Comparison of ENCODE assay signal across 9 cellular contexts in genomic region chr7:134548877-134549276, GRCh38. TPM values are rescaled to one million over a fixed set of nuclear protein-coding genes. Genes with fewer than 3 reads are reported as not detected.
DNase-seq lines count a peak whose midpoint lies in the region; ATAC-seq and TF ChIP-seq lines count a peak whose summit lies in the region.
"Had no signal": no experiment of that assay in that cellular context is flagged by ENCODE, and none has a peak within 500 bp of the region (broad histone marks: within the 10 kb centered on the region; RNA-seq: fewer than 3 reads in every experiment).

TSS of gene AKR1B15 (plus strand) at chr7:134549110. CDS start at chr7:134564620, 15,510 bp downstream.

- H3K27ac ChIP-seq in substantia nigra (ENCODE audit: low read depth, low read length, poor library complexity, severe bottlenecking) (no peak within 1 kb of the TSS), gastroesophageal sphincter (peak within 1 kb of the TSS in 1 of 4 donors; percentile 53)
- no peak within 1 kb of the TSS for H3K27ac ChIP-seq in CD8-positive, alpha-beta T cell (ENCODE audit: low read depth, low read length)

- DNase-seq in foreskin fibroblast (peak; percentile 41 to 66), substantia nigra (lab: John Stamatoyannopoulos, UW) (no peak), NCI-H146 treated with DMSO at 0.1 percent for 48 hours (lab: John Stamatoyannopoulos, UW; ENCODE audit: unreplicated experiment) (no peak)
- DNase-seq in CD8-positive, alpha-beta T cell: no peak

- 86% methylated on average over 5 of the region's 14 CpGs; no CpG with 5 or more reads in 1 of the 2 donors for WGBS in gastroesophageal sphincter (ENCODE audit: low coverage in 1 of 2), 2 donors

- H3K4me3 Mint-ChIP-seq in CD8-positive, alpha-beta T cell: no peak within 1 kb of the TSS

- POLR2A ChIA-PET in CD8-positive, alpha-beta T cell (lab: Charles Lee): no interaction called here

- no peaks in the 10 kb centered on the region for H3K36me3 ChIP-seq in CD8-positive, alpha-beta T cell (ENCODE audit: insufficient read depth, low read length)
- H3K36me3 ChIP-seq in gastroesophageal sphincter: no peaks in the 10 kb centered on the region

- no peaks in the 10 kb centered on the region for H3K9me3 Mint-ChIP-seq in CD8-positive, alpha-beta T cell

- H3K9me3 ChIP-seq in CD8-positive, alpha-beta T cell (ENCODE audit: low read length): no peaks in the 10 kb centered on the region
- no peaks in the 10 kb centered on the region for H3K9me3 ChIP-seq in gastroesophageal sphincter

- no peak within 1 kb of the TSS for H3K27ac Mint-ChIP-seq in CD8-positive, alpha-beta T cell

- peaks cover 3% of the 10 kb centered on the region for H3K4me1 Mint-ChIP-seq in CD8-positive, alpha-beta T cell (ENCODE audit: low read depth)

- no peak within 1 kb of the TSS for H3K4me3 ChIP-seq in foreskin fibroblast (ENCODE audit: low read depth in 1 of 2, low read length in 2 of 2)
- no peak within 1 kb of the TSS for H3K4me3 ChIP-seq in CD8-positive, alpha-beta T cell (ENCODE audit: low read depth, low read length)
- H3K4me3 ChIP-seq in gastroesophageal sphincter: no peak within 1 kb of the TSS

- no peak for TF ChIP-seq CTCF in foreskin fibroblast (IDR thresholded peaks at IDR 0.05; ENCODE audit: low read depth, low read length)
- TF ChIP-seq CTCF in CD8-positive, alpha-beta T cell (IDR thresholded peaks at IDR 0.05): no peak
- no peak for TF ChIP-seq CTCF in gastroesophageal sphincter (IDR thresholded peaks at IDR 0.05)

- TF ChIP-seq EP300 in gastroesophageal sphincter (IDR thresholded peaks at IDR 0.05): no peak

- H3K36me3 Mint-ChIP-seq in CD8-positive, alpha-beta T cell: no peaks in the 10 kb centered on the region

- no peak for TF ChIP-seq POLR2A in gastroesophageal sphincter (IDR thresholded peaks at IDR 0.05)

- peak; percentile 98 for ATAC-seq in GM18502 (IDR thresholded peaks at IDR 0.05; ENCODE audit: poor library complexity, unreplicated experiment)
- ATAC-seq in GM21390 (IDR thresholded peaks at IDR 0.05; ENCODE audit: unreplicated experiment): peak; percentile 90
- peak; percentile 86 for ATAC-seq in HG03565 (IDR thresholded peaks at IDR 0.05; ENCODE audit: unreplicated experiment)
- no peak for ATAC-seq in CD8-positive, alpha-beta T cell
- ATAC-seq in gastroesophageal sphincter: no peak

- peaks cover 10% of the 10 kb centered on the region for H3K27me3 Mint-ChIP-seq in CD8-positive, alpha-beta T cell (ENCODE audit: low read depth)

- intact Hi-C loops in CD8-positive, alpha-beta T cell (cut with DNase I, micrococcal nuclease): no loop called here

- H3K27me3 ChIP-seq in CD8-positive, alpha-beta T cell (ENCODE audit: insufficient read depth, low read length): no peaks in the 10 kb centered on the region
- H3K27me3 ChIP-seq in gastroesophageal sphincter: no peaks in the 10 kb centered on the region

- H3K4me1 ChIP-seq in CD8-positive, alpha-beta T cell (ENCODE audit: insufficient read depth, low read length): no peaks in the 10 kb centered on the region
- H3K4me1 ChIP-seq in gastroesophageal sphincter: peaks cover 0 to 15% (median 0%) of the 10 kb centered on the region in 3 donors

- CTCF ChIA-PET in CD8-positive, alpha-beta T cell (lab: Charles Lee): interaction anchor here (0.6 to 3.9 kb wide), 10 partner anchors 8 to 227 kb away, joined by 3 to 54 read pairs (median 6); no protein-coding TSS in a partner anchor

RNA-seq across cellular contexts. Expression of gene AKR1B15, which starts in this region (rescaled TPM):
- total RNA-seq in CD8-positive, alpha-beta T cell: not detected
- under 1 TPM in 1 of 4 donors, not detected in 3; 0.35 TPM for total RNA-seq in gastroesophageal sphincter
- total RNA-seq: liver had no signal

Comparison
In these comparisons a context has a peak if more than half of its experiments do, and no peak if none do; other contexts are left out.
1. ATAC-seq: peak in GM18502 (single experiment), GM21390 (single experiment) and HG03565 (single experiment); none in CD8-positive, alpha-beta T cell (single experiment) and gastroesophageal sphincter (single experiment).
2. DNase-seq: peak in foreskin fibroblast (2 of 2); none in substantia nigra (0 of 49), CD8-positive, alpha-beta T cell (0 of 7) and NCI-H146 treated with DMSO at 0.1 percent for 48 hours (single experiment).